ENCODE assay signal across 35 cellular contexts in the genomic region with DNA sequence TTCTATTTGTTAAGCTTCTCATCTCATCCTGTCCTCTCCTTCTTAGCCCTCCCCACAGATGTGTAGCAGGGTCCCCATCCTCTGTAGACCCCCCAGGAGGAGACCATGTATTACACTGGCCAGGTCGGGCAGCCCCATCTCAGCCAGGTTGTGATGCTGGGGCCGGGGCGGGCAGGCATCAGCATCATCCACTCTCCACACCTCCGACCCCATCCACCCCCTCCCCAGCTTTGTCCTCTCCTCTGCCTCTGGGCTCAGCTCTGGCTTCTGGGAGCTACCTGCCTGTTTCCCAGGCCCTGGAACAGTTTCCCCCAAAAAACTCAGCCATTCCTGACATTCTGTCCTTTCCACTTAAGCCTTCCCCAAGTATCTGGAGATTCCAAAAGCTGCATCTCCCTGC. TPM values are rescaled to one million over a fixed set of nuclear protein-coding genes. Genes with fewer than 3 reads are reported as not detected.
"Had no signal": no experiment of that assay in that cellular context is flagged by ENCODE, and none has a peak within 500 bp of the region (broad histone marks: within the 10 kb centered on the region; RNA-seq: fewer than 3 reads in every experiment).

No MANE protein-coding gene starts in this region.

- H3K4me1 Mint-ChIP-seq: activated CD4-positive, alpha-beta memory T cell treated with anti-CD3 and anti-CD28 coated beads, Interleukin-2, amount 10 ng/mL, durations not matched to agents 7 days and 5 days; activated CD4-positive, alpha-beta T cell treated with anti-CD3 and anti-CD28 coated beads for 36 hours; activated CD4-positive, alpha-beta T cell treated with anti-CD3 and anti-CD28 coated beads, Interleukin-2, amount 10 ng/mL, durations not matched to agents 7 days and 5 days; activated naive CD4-positive, alpha-beta T cell treated with anti-CD3 and anti-CD28 coated beads, Interleukin-2, amount 10 ng/mL, durations not matched to agents 7 days and 5 days; activated naive CD8-positive, alpha-beta T cell treated with anti-CD3 and anti-CD28 coated beads, Interleukin-2, amount 10 ng/mL, durations not matched to agents 7 days and 5 days; activated T-helper 17 cell treated with anti-CD3 and anti-CD28 coated beads, Interleukin-2, amount 50 U/mL, for 72 hours; T-helper 17 cell had no signal

- FAIRE-seq: endometrium, endothelial cell of umbilical vein had no signal

- H3K27ac Mint-ChIP-seq: activated CD4-positive, alpha-beta memory T cell treated with anti-CD3 and anti-CD28 coated beads, Interleukin-2, amount 10 ng/mL, durations not matched to agents 7 days and 5 days; activated CD4-positive, alpha-beta T cell treated with anti-CD3 and anti-CD28 coated beads for 36 hours; activated CD4-positive, alpha-beta T cell treated with anti-CD3 and anti-CD28 coated beads, Interleukin-2, amount 10 ng/mL, durations not matched to agents 7 days and 5 days; activated naive CD4-positive, alpha-beta T cell treated with anti-CD3 and anti-CD28 coated beads, Interleukin-2, amount 10 ng/mL, durations not matched to agents 7 days and 5 days; activated naive CD4-positive, alpha-beta T cell treated with anti-CD3 and anti-CD28 coated beads, Interleukin-2, amount 50 U/mL, for 72 hours; activated naive CD8-positive, alpha-beta T cell treated with anti-CD3 and anti-CD28 coated beads, Interleukin-2, amount 10 ng/mL, durations not matched to agents 7 days and 5 days; activated T-helper 17 cell treated with anti-CD3 and anti-CD28 coated beads, Interleukin-2, amount 50 U/mL, for 72 hours; brain; T-helper 17 cell; T-helper 2 cell treated with Interferon-gamma antibody and Interleukin-4, amounts not matched to agents 5 μg/mL and 100 μg/mL, for 36 hours had no signal

- H3K27me3 ChIP-seq: ascending aorta, breast epithelium, cardiac muscle cell, colonic mucosa, esophagus squamous epithelium, gastroesophageal sphincter had no signal

- H3K4me1 ChIP-seq: ascending aorta, colonic mucosa, esophagus squamous epithelium, gastroesophageal sphincter had no signal

- H3K4me3 Mint-ChIP-seq: activated CD4-positive, alpha-beta memory T cell treated with anti-CD3 and anti-CD28 coated beads, Interleukin-2, amount 10 ng/mL, durations not matched to agents 7 days and 5 days; activated CD4-positive, alpha-beta T cell treated with anti-CD3 and anti-CD28 coated beads for 36 hours; activated CD4-positive, alpha-beta T cell treated with anti-CD3 and anti-CD28 coated beads, Interleukin-2, amount 10 ng/mL, durations not matched to agents 7 days and 5 days; activated naive CD4-positive, alpha-beta T cell treated with anti-CD3 and anti-CD28 coated beads, Interleukin-2, amount 10 ng/mL, durations not matched to agents 7 days and 5 days; activated naive CD8-positive, alpha-beta T cell treated with anti-CD3 and anti-CD28 coated beads, Interleukin-2, amount 10 ng/mL, durations not matched to agents 7 days and 5 days; activated T-cell treated with anti-CD3 and anti-CD28 coated beads, Interleukin-2, amount 50 U/mL, for 4 hours; activated T-helper 17 cell treated with anti-CD3 and anti-CD28 coated beads, Interleukin-2, amount 50 U/mL, for 72 hours; brain; T-helper 17 cell; T-helper 2 cell treated with Interferon-gamma antibody and Interleukin-4, amounts not matched to agents 5 μg/mL and 100 μg/mL, for 36 hours had no signal

- H3K4me3 ChIP-seq: ascending aorta, breast epithelium, cardiac muscle cell, colonic mucosa, esophagus squamous epithelium, gastroesophageal sphincter had no signal

- H3K36me3 Mint-ChIP-seq: activated naive CD4-positive, alpha-beta T cell treated with anti-CD3 and anti-CD28 coated beads, Interleukin-2, amount 10 ng/mL, durations not matched to agents 7 days and 5 days; activated naive CD4-positive, alpha-beta T cell treated with anti-CD3 and anti-CD28 coated beads, Interleukin-2, amount 50 U/mL, for 72 hours; activated naive CD8-positive, alpha-beta T cell treated with anti-CD3 and anti-CD28 coated beads, Interleukin-2, amount 10 ng/mL, durations not matched to agents 7 days and 5 days had no signal

- H3K9me3 ChIP-seq: ascending aorta, breast epithelium, colonic mucosa, esophagus squamous epithelium, gastroesophageal sphincter had no signal

- H3K27ac ChIP-seq: ascending aorta, breast epithelium, cardiac muscle cell, colonic mucosa, epithelial cell of prostate, esophagus squamous epithelium, gastroesophageal sphincter had no signal

- H3K9me3 Mint-ChIP-seq: activated CD4-positive, alpha-beta memory T cell treated with anti-CD3 and anti-CD28 coated beads, Interleukin-2, amount 10 ng/mL, durations not matched to agents 7 days and 5 days; activated CD4-positive, alpha-beta T cell treated with anti-CD3 and anti-CD28 coated beads, Interleukin-2, amount 10 ng/mL, durations not matched to agents 7 days and 5 days; activated naive CD4-positive, alpha-beta T cell treated with anti-CD3 and anti-CD28 coated beads, Interleukin-2, amount 10 ng/mL, durations not matched to agents 7 days and 5 days; activated naive CD4-positive, alpha-beta T cell treated with anti-CD3 and anti-CD28 coated beads, Interleukin-2, amount 50 U/mL, for 72 hours; activated naive CD8-positive, alpha-beta T cell treated with anti-CD3 and anti-CD28 coated beads, Interleukin-2, amount 10 ng/mL, durations not matched to agents 7 days and 5 days; activated T-cell treated with anti-CD3 and anti-CD28 coated beads, Interleukin-2, amount 50 U/mL, for 4 hours; activated T-helper 17 cell treated with anti-CD3 and anti-CD28 coated beads, Interleukin-2, amount 50 U/mL, for 72 hours; brain; T-helper 2 cell treated with Interferon-gamma antibody and Interleukin-4, amounts not matched to agents 5 μg/mL and 100 μg/mL, for 36 hours had no signal

- H3K27me3 Mint-ChIP-seq: activated T-helper 17 cell treated with anti-CD3 and anti-CD28 coated beads, Interleukin-2, amount 50 U/mL, for 72 hours had no signal

- DNase-seq: activated CD4-positive, alpha-beta memory T cell treated with anti-CD3 and anti-CD28 coated beads, Interleukin-2, amount 10 ng/mL, durations not matched to agents 7 days and 5 days; activated CD4-positive, alpha-beta T cell treated with anti-CD3 and anti-CD28 coated beads for 36 hours; activated CD4-positive, alpha-beta T cell treated with anti-CD3 and anti-CD28 coated beads, Interleukin-2, amount 10 ng/mL, durations not matched to agents 7 days and 5 days; activated CD4-positive, alpha-beta T cell treated with anti-CD3 and anti-CD28 coated beads, Interleukin-2, amount 50 U/mL, for 4 hours; activated CD4-positive, CD25-positive, alpha-beta regulatory T cell; activated CD4-positive, CD25-positive, alpha-beta regulatory T cell treated with anti-CD3 and anti-CD28 coated beads, Interleukin-2, amount 50 U/mL, for 72 hours; activated CD8-positive, alpha-beta memory T cell treated with anti-CD3 and anti-CD28 coated beads for 24 hours; activated gamma-delta T cell; activated naive CD4-positive, alpha-beta T cell; activated naive CD8-positive, alpha-beta T cell treated with anti-CD3 and anti-CD28 coated beads, Interleukin-2, amount 10 ng/mL, durations not matched to agents 7 days and 5 days; activated T-cell treated with anti-CD3 and anti-CD28 coated beads, Interleukin-2, amount 50 U/mL, for 4 hours; central memory CD4-positive, alpha-beta T cell; cerebellar nuclear complex; colonic mucosa; effector CD8-positive, alpha-beta T cell; esophagus squamous epithelium; foreskin melanocyte; head of caudate nucleus; T-helper 1 cell; T-helper 17 cell; T1000 had no signal

- H3K36me3 ChIP-seq: breast epithelium, colonic mucosa had no signal

RNA-seq across cellular contexts. Expression of a gene that starts 49.2 kb away (rescaled TPM):
- total RNA-seq: activated CD4-positive, alpha-beta memory T cell treated with anti-CD3 and anti-CD28 coated beads, Interleukin-2, amount 10 ng/mL, durations not matched to agents 7 days and 5 days; activated CD4-positive, alpha-beta T cell treated with anti-CD3 and anti-CD28 coated beads for 36 hours; activated CD4-positive, alpha-beta T cell treated with anti-CD3 and anti-CD28 coated beads, Interleukin-2, amount 10 ng/mL, durations not matched to agents 7 days and 5 days; activated naive CD4-positive, alpha-beta T cell treated with anti-CD3 and anti-CD28 coated beads, Interleukin-2, amount 50 U/mL, for 72 hours; activated naive CD8-positive, alpha-beta T cell treated with anti-CD3 and anti-CD28 coated beads, Interleukin-2, amount 10 ng/mL, durations not matched to agents 7 days and 5 days; activated T-cell treated with anti-CD3 and anti-CD28 coated beads, Interleukin-2, amount 50 U/mL, for 4 hours; activated T-helper 17 cell treated with anti-CD3 and anti-CD28 coated beads, Interleukin-2, amount 50 U/mL, for 72 hours; ascending aorta; breast epithelium; colonic mucosa; esophagus squamous epithelium; fibroblast of lung; fibroblast of villous mesenchyme; gastroesophageal sphincter; T-helper 17 cell had no signal
